ENCODE assay signal across 14 cellular contexts in genomic region chr11:45158891-45159605, GRCh38. TPM values are rescaled to one million over a fixed set of nuclear protein-coding genes. Genes with fewer than 3 reads are reported as not detected.
DNase-seq lines count a peak whose midpoint lies in the region; ATAC-seq and TF ChIP-seq lines count a peak whose summit lies in the region.
"Had no signal": no experiment of that assay in that cellular context is flagged by ENCODE, and none has a peak within 500 bp of the region (broad histone marks: within the 10 kb centered on the region; RNA-seq: fewer than 3 reads in every experiment).

No MANE protein-coding gene starts in this region.

- H3K9ac ChIP-seq in neuronal stem cell (ENCODE audit: low read depth, low read length, poor library complexity): peak overlapping the region; percentile 9

- no peak overlapping the region for H3K4ac ChIP-seq in neuronal stem cell (ENCODE audit: low read length)

- H2BK120ac ChIP-seq in neuronal stem cell (ENCODE audit: low read depth, low read length): no peak overlapping the region

- H3K4me3 ChIP-seq in Peyer's patch (no peak overlapping the region), cardiac muscle cell (no peak overlapping the region), neuronal stem cell (ENCODE audit: low read length in 2 of 2) (no peak overlapping the region), tibial artery (no peak overlapping the region)
- H3K4me3 ChIP-seq: right lobe of liver had no signal

- intact Hi-C loops in tibial artery (cut with DNase I; ENCODE audit: low total_unique reads) (no loop called here), posterior cingulate gyrus (cut with DNase I) (no loop called here)

- H3K9me3 ChIP-seq in Peyer's patch (no peaks in the 10 kb centered on the region), cardiac muscle cell (ENCODE audit: low read depth) (no peaks in the 10 kb centered on the region), neuronal stem cell (replicated peaks in 1 of 2; ENCODE audit: control insufficient read depth in 2 of 2, insufficient read depth in 1 of 2, low read depth in 1 of 2, low read length in 2 of 2) (no peaks in the 10 kb centered on the region), tibial artery (no peaks in the 10 kb centered on the region)
- H3K9me3 ChIP-seq: right lobe of liver had no signal

- TF ChIP-seq CTCF in Peyer's patch (IDR thresholded peaks at IDR 0.05) (no peak), cardiac muscle cell (IDR thresholded peaks at IDR 0.05; ENCODE audit: low read depth, low read length) (no peak), tibial artery (IDR thresholded peaks at IDR 0.05) (no peak)

- peak overlapping the region; percentile 11 for H4K91ac ChIP-seq in neuronal stem cell (ENCODE audit: low read depth, low read length, poor library complexity)

- H2AFZ ChIP-seq in neuronal stem cell (ENCODE audit: low read length): no peak overlapping the region

- H3K14ac ChIP-seq in neuronal stem cell (ENCODE audit: low read length): no peak overlapping the region

- peak overlapping the region in 3 of 4 donors; percentile 7 to 52 (median 41) for H3K27ac ChIP-seq in Peyer's patch
- peak overlapping the region; percentile 92 for H3K27ac ChIP-seq in cardiac muscle cell
- no peak overlapping the region for H3K27ac ChIP-seq in neuronal stem cell (replicated peaks; ENCODE audit: low read length)
- H3K27ac ChIP-seq in tibial artery: peak overlapping the region; percentile 74 to 79
- H3K27ac ChIP-seq: right lobe of liver had no signal

- DNase-seq in Peyer's patch: no peak
- DNase-seq in cardiac muscle cell (ENCODE audit: low read depth in 1 of 2, low spot score in 1 of 2): no peak
- DNase-seq in neuronal stem cell (ENCODE audit: low spot score): no peak
- DNase-seq in tibial artery: peak in 1 of 2 donors; percentile 67
- no peak for DNase-seq in posterior cingulate gyrus
- no peak for DNase-seq in NCI-H187 treated with DMSO at 0.1 percent for 48 hours (lab: John Stamatoyannopoulos, UW)
- DNase-seq: left cardiac atrium; naive thymus-derived CD8-positive, alpha-beta T cell; right lobe of liver; stimulated activated CD4-positive, alpha-beta T cell treated with anti-CD3 and anti-CD28 coated beads, Interleukin-4, amount 100 ng/mL, for 1 hour; stimulated activated CD8-positive, alpha-beta memory T cell treated with anti-CD3 and anti-CD28 coated beads, Interleukin-4, amount 100 ng/mL, for 48 hours; T-helper 1 cell had no signal

- H3K79me1 ChIP-seq in neuronal stem cell (ENCODE audit: low read depth, low read length): peaks cover 11% of the 10 kb centered on the region

- no peak overlapping the region for H4K8ac ChIP-seq in neuronal stem cell (ENCODE audit: low read depth, low read length)

- H3K36me3 ChIP-seq in Peyer's patch (no peaks in the 10 kb centered on the region), cardiac muscle cell (no peaks in the 10 kb centered on the region), neuronal stem cell (replicated peaks in 1 of 2; ENCODE audit: control insufficient read depth in 2 of 2, insufficient read depth in 2 of 2, low read length in 2 of 2) (no peaks in the 10 kb centered on the region), tibial artery (no peaks in the 10 kb centered on the region)
- H3K36me3 ChIP-seq: right lobe of liver had no signal

- peak overlapping the region; percentile 40 for H3K18ac ChIP-seq in neuronal stem cell (ENCODE audit: low read length)

- H3K4me1 ChIP-seq in Peyer's patch: peaks cover 0 to 55% (median 6%) of the 10 kb centered on the region in 4 donors
- peaks cover 22% of the 10 kb centered on the region for H3K4me1 ChIP-seq in cardiac muscle cell (ENCODE audit: low read depth)
- peaks cover 9 to 13% of the 10 kb centered on the region in 2 donors for H3K4me1 ChIP-seq in neuronal stem cell (ENCODE audit: control insufficient read depth in 2 of 2, insufficient read depth in 1 of 2, low read depth in 1 of 2, low read length in 2 of 2)
- peaks cover 5 to 90% (median 76%) of the 10 kb centered on the region in 4 donors for H3K4me1 ChIP-seq in tibial artery

- peak overlapping the region; percentile 35 for H2BK5ac ChIP-seq in neuronal stem cell (ENCODE audit: low read length)

- no peak overlapping the region for H2BK15ac ChIP-seq in neuronal stem cell (ENCODE audit: low read length)

- H3K27me3 ChIP-seq in Peyer's patch: no peaks in the 10 kb centered on the region
- H3K27me3 ChIP-seq in cardiac muscle cell: no peaks in the 10 kb centered on the region
- no peaks in the 10 kb centered on the region for H3K27me3 ChIP-seq in neuronal stem cell (ENCODE audit: control insufficient read depth in 3 of 3, insufficient read depth in 3 of 3, low read depth in 1 of 3, low read length in 3 of 3)
- H3K27me3 ChIP-seq in tibial artery: no peaks in the 10 kb centered on the region
- H3K27me3 ChIP-seq: right lobe of liver had no signal

- no peak for TF ChIP-seq POLR2A in Peyer's patch (IDR thresholded peaks at IDR 0.05)

- H3K23ac ChIP-seq in neuronal stem cell (ENCODE audit: low read depth, low read length, poor library complexity): peak overlapping the region; percentile 9

- H2AK5ac ChIP-seq in neuronal stem cell (ENCODE audit: low read depth, low read length): peak overlapping the region; percentile 92

- ATAC-seq in HG03521 (IDR thresholded peaks at IDR 0.05; ENCODE audit: unreplicated experiment): no peak
- ATAC-seq in HG02759 (IDR thresholded peaks at IDR 0.05; ENCODE audit: unreplicated experiment): no peak
- ATAC-seq: naive thymus-derived CD8-positive, alpha-beta T cell; right lobe of liver had no signal

- H2BK12ac ChIP-seq in neuronal stem cell (ENCODE audit: low read length): no peak overlapping the region

- no CpG with 5 or more reads among the region's 13 CpGs for WGBS in neuronal stem cell (ENCODE audit: extremely low coverage in 2 of 2, insufficient read length in 2 of 2, insufficient replicate concordance in 1 of 2), 2 donors

- H3K4me2 ChIP-seq in neuronal stem cell (ENCODE audit: insufficient read depth, low read length, poor library complexity, severe bottlenecking): no peak overlapping the region

RNA-seq across cellular contexts. Expression of gene PRDM11, which starts 12.6 kb away (rescaled TPM):
- total RNA-seq in Peyer's patch (10 to 100 TPM in 1 of 4 donors, 1 to 10 TPM in 3; 4.4 to 10.7 (median 7.0) TPM), cardiac muscle cell (15.9 and 20.5 TPM in 2 replicates)
- 11.3 and 11.8 TPM in 2 replicates for polyA plus RNA-seq in cardiac muscle cell
- 2.6 TPM for polyA plus RNA-seq in neuronal stem cell (2013, experiment 1 of 2)
- polyA plus RNA-seq in neuronal stem cell (2013, experiment 2 of 2): 2.5 TPM
